Comparison of ENCODE assay signal across 8 cellular contexts in the genomic region with DNA sequence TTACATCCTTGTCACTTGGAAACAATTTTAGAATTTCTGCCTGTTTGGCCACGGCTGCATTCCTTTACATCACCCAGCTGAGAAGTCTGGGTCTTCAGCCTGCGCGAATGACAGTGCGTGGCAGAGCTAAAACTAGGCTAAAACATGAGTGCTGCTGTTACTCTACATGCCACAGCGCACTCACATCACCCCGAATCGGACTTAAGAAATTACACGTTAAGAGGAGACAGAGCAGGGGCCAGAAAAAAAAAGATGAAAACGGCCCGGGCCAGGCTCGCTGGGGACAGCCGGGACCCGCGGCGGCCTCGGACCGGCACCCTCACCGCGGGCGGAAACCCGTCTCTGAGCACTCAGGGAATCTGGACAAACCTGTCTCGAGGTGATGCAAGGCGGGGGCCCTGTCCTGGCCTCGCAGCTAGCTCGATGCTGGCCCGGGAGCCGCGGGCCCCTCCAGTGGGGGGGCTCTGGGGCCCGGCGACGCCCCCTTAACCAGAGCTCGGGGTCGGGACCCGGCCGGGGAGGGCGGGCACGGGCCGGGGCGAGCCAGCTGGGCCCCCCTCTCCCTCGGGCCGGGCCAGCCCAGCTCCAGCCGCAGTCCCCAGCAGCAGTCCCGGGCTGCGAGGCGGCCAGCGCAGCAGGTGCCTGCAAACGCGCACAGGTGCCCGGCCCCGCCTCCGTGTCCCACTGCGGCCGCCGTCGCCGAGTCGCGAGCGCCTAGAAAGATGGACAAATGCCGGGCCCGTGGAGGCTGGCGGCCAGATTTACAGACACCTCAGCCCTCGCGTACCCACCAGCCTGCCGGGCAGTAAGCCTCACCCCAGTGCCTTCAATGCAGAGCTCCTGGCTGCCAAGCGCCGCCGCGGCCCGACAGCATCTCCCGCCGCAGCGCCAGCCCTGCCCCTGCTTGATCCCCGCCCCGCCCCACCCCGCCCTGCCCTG. TPM values are rescaled to one million over a fixed set of nuclear protein-coding genes. Genes with fewer than 3 reads are reported as not detected.
A peak's percentile ranks its signal among the peaks of the same experiment; 100 is the strongest.
DNase-seq lines count a peak whose midpoint lies in the region; ATAC-seq and TF ChIP-seq lines count a peak whose summit lies in the region.

A gene (minus strand): TSS at position 879 of the 939 bp plus-strand sequence. CDS start 2,950 bp downstream, outside the sequence.

- CTCF ChIA-PET in BJ (lab: Yijun Ruan, JAX) = no interaction called here

- peak within 1 kb of the TSS; percentile 90 for H3K4me3 ChIP-seq in BJ (ENCODE audit: low read depth, low read length)
- H3K4me3 ChIP-seq in SJCRH30 = peak within 1 kb of the TSS; percentile 87
- peak within 1 kb of the TSS; percentile 12 to 77 for H3K4me3 ChIP-seq in body of pancreas
- H3K4me3 ChIP-seq in iPS-11a (ENCODE audit: low read depth, low read length) = peak within 1 kb of the TSS; percentile 83
- peak within 1 kb of the TSS; percentile 73 for H3K4me3 ChIP-seq in retinal pigment epithelial cell (ENCODE audit: low read length)

- peak in 2 of 3 donors; percentile 19 to 26 for TF ChIP-seq POLR2A in body of pancreas (IDR thresholded peaks at IDR 0.05)

- intact Hi-C loops in body of pancreas (cut with DNase I) = no loop called here

- ATAC-seq in GM19043 (IDR thresholded peaks at IDR 0.05; ENCODE audit: low read depth, unreplicated experiment) = peak; percentile 21
- ATAC-seq in HG03196 (IDR thresholded peaks at IDR 0.05; ENCODE audit: unreplicated experiment) = peak; percentile 22
- ATAC-seq in body of pancreas = peak; percentile 51

- H3K9me3 ChIP-seq in SJCRH30 (replicated peaks) = no peaks in the 10 kb centered on the region
- H3K9me3 ChIP-seq in body of pancreas = no peaks in the 10 kb centered on the region

- H3K27ac ChIP-seq in SJCRH30 = peak within 1 kb of the TSS; percentile 48
- peak within 1 kb of the TSS; percentile 86 to 98 (median 94) for H3K27ac ChIP-seq in body of pancreas

- H3K4me1 ChIP-seq in SJCRH30 (peaks cover 6% of the 10 kb centered on the region), body of pancreas (peaks cover 29% of the 10 kb centered on the region)

- H3K36me3 ChIP-seq in BJ (ENCODE audit: control insufficient read depth, insufficient read depth, low read length) (no peaks in the 10 kb centered on the region; the same call in 1 of the 2 replicates), SJCRH30 (no peaks in the 10 kb centered on the region), body of pancreas (replicated peaks in 1 of 2; ENCODE audit: insufficient read depth in 1 of 2, low read depth in 2 of 2) (peaks cover 0 to 2% of the 10 kb centered on the region in 2 donors)

- TF ChIP-seq CTCF in BJ (IDR thresholded peaks at IDR 0.05; ENCODE audit: insufficient read depth, low read depth, low read length) = no peak
- no peak for TF ChIP-seq CTCF in body of pancreas (IDR thresholded peaks at IDR 0.05)
- no peak for TF ChIP-seq CTCF in retinal pigment epithelial cell (conservative IDR thresholded peaks at IDR 0.05; ENCODE audit: low read depth, low read length)

- H3K27me3 ChIP-seq in BJ (ENCODE audit: control insufficient read depth, insufficient read depth, low read length) (no peaks in the 10 kb centered on the region), SJCRH30 (no peaks in the 10 kb centered on the region), body of pancreas (no peaks in the 10 kb centered on the region)

- POLR2A ChIA-PET in BJ (lab: Charles Lee) = interaction anchor here (1.5 kb wide), 1 partner anchor 8 kb away, joined by 3 read pairs; no protein-coding TSS in a partner anchor

- DNase-seq in BJ (ENCODE audit: low read depth) (no peak), SJCRH30 (peak; percentile 17 to 34), body of pancreas (peak; percentile 81 to 85 (median 84)), retinal pigment epithelial cell (ENCODE audit: low read depth) (peak; percentile 9), NCI-H446 treated with DMSO at 0.1 percent for 48 hours (lab: John Stamatoyannopoulos, UW) (no peak)

- 0% methylated on average over 22 to 67 of the region's 76 CpGs for WGBS in body of pancreas, 2 donors

RNA-seq across cellular contexts. Expression of the gene that starts here (rescaled TPM):
- 26.0 and 32.8 TPM in 2 replicates for polyA plus RNA-seq in BJ (2011; rRNA removed)
- 12.9 and 16.5 TPM in 2 replicates for polyA minus RNA-seq in BJ (2011; rRNA and poly(A)+ RNA removed)
- 12.8 and 15.8 TPM in 2 replicates for total RNA-seq in SJCRH30 (2014; rRNA removed; shearing (Covaris generic))
- 10 to 100 TPM; 32.2 to 40.5 TPM for total RNA-seq in body of pancreas

Comparison
In these comparisons a context has a peak if more than half of its experiments do, and no peak if none do; other contexts are left out.
1. DNase-seq: peak in SJCRH30 (2 of 2), body of pancreas (4 of 4) and retinal pigment epithelial cell (single experiment); none in BJ (single experiment) and NCI-H446 treated with DMSO at 0.1 percent for 48 hours (single experiment).
2. Peak in every context shown above with its lines, with median percentiles within 50 percentile points of each other: H3K4me3 ChIP-seq and ATAC-seq.